Comparison of ENCODE assay signal across 9 cellular contexts in genomic region chr3:72255736-72256559, GRCh38.
DNase-seq lines count a peak whose midpoint lies in the region; ATAC-seq and TF ChIP-seq lines count a peak whose summit lies in the region.
"Had no signal": no experiment of that assay in that cellular context is flagged by ENCODE, and none has a peak within 500 bp of the region (broad histone marks: within the 10 kb centered on the region; RNA-seq: fewer than 3 reads in every experiment).

No MANE protein-coding gene starts in this region.

- H3K4me1 ChIP-seq in mucosa of descending colon (ENCODE audit: low read depth), result peaks cover 17% of the 10 kb centered on the region

- H3K36me3 Mint-ChIP-seq in natural killer cell, result no peaks in the 10 kb centered on the region
- H3K36me3 Mint-ChIP-seq in natural killer cell treated with Interleukin-12 subunit alpha and Interleukin-12 subunit beta and Interleukin-15 and Interleukin-18, amount 100 ng/mL, for 72 hours, result no peaks in the 10 kb centered on the region

- TF ChIP-seq CTCF in natural killer cell (IDR thresholded peaks at IDR 0.05) (no peak), mucosa of descending colon (IDR thresholded peaks at IDR 0.05) (no peak)

- H3K36me3 ChIP-seq in mucosa of descending colon (ENCODE audit: low read depth), result no peaks in the 10 kb centered on the region
- H3K36me3 ChIP-seq: neutrophil had no signal

- no peaks in the 10 kb centered on the region for H3K9me3 Mint-ChIP-seq in natural killer cell
- H3K9me3 Mint-ChIP-seq in natural killer cell treated with Interleukin-12 subunit alpha and Interleukin-12 subunit beta and Interleukin-15 and Interleukin-18, amount 100 ng/mL, for 72 hours, result no peaks in the 10 kb centered on the region

- H3K4me1 Mint-ChIP-seq in natural killer cell, result peaks cover 20 to 23% of the 10 kb centered on the region in 2 donors
- peaks cover 0 to 11% of the 10 kb centered on the region in 2 donors for H3K4me1 Mint-ChIP-seq in natural killer cell treated with Interleukin-12 subunit alpha and Interleukin-12 subunit beta and Interleukin-15 and Interleukin-18, amount 100 ng/mL, for 72 hours (ENCODE audit: low read depth in 2 of 2)

- no peak overlapping the region for H3K27ac Mint-ChIP-seq in natural killer cell
- no peak overlapping the region for H3K27ac Mint-ChIP-seq in natural killer cell treated with Interleukin-12 subunit alpha and Interleukin-12 subunit beta and Interleukin-15 and Interleukin-18, amount 100 ng/mL, for 72 hours

- H3K4me3 ChIP-seq in mucosa of descending colon, result no peak overlapping the region

- peak overlapping the region; percentile 28 for H3K4me3 Mint-ChIP-seq in natural killer cell
- no peak overlapping the region for H3K4me3 Mint-ChIP-seq in natural killer cell treated with Interleukin-12 subunit alpha and Interleukin-12 subunit beta and Interleukin-15 and Interleukin-18, amount 100 ng/mL, for 72 hours

- H3K27me3 Mint-ChIP-seq in natural killer cell (ENCODE audit: low read depth in 2 of 2), result peaks cover 4 to 6% of the 10 kb centered on the region in 2 donors
- H3K27me3 Mint-ChIP-seq in natural killer cell treated with Interleukin-12 subunit alpha and Interleukin-12 subunit beta and Interleukin-15 and Interleukin-18, amount 100 ng/mL, for 72 hours, result peaks cover 0 to 8% of the 10 kb centered on the region in 2 donors

- ATAC-seq in natural killer cell (peak; percentile 36 to 74 (median 42)), mucosa of descending colon (peak; percentile 96), GM21381 (IDR thresholded peaks at IDR 0.05; ENCODE audit: unreplicated experiment) (no peak), GM18511 (IDR thresholded peaks at IDR 0.05; ENCODE audit: unreplicated experiment) (no peak), HG03095 (IDR thresholded peaks at IDR 0.05; ENCODE audit: unreplicated experiment) (no peak)
- ATAC-seq in natural killer cell treated with Interleukin-12 subunit alpha and Interleukin-12 subunit beta and Interleukin-15 and Interleukin-18, amount 100 ng/mL, for 72 hours, result no peak

- no peak for DNase-seq in natural killer cell
- no peak for DNase-seq in natural killer cell treated with Interleukin-12 subunit alpha and Interleukin-12 subunit beta and Interleukin-15 and Interleukin-18, amount 100 ng/mL, for 72 hours (ENCODE audit: low spot score)
- DNase-seq in NCI-H510A treated with DMSO at 0.1 percent for 48 hours (lab: John Stamatoyannopoulos, UW), result peak; percentile 83
- peak in 41 of 61 donors; percentile 8 to 71 (median 36) for DNase-seq in caudate nucleus (lab: John Stamatoyannopoulos, UW)
- DNase-seq in mucosa of descending colon, result peak; percentile 86 to 88 (median 87)

- H3K9me3 ChIP-seq in mucosa of descending colon, result no peaks in the 10 kb centered on the region
- H3K9me3 ChIP-seq: neutrophil had no signal

- intact Hi-C loops in natural killer cell (cut with micrococcal nuclease) (no loop called here), mucosa of descending colon (cut with DNase I, micrococcal nuclease) (no loop called here)

- H3K27ac ChIP-seq in caudate nucleus (ENCODE audit: low read depth, low read length), result peak overlapping the region; percentile 86
- H3K27ac ChIP-seq: neutrophil had no signal

Comparison
In these comparisons a context has a peak if more than half of its experiments do, and no peak if none do; other contexts are left out.
1. ATAC-seq: peak in natural killer cell (3 of 3) and mucosa of descending colon (single experiment); none in natural killer cell treated with Interleukin-12 subunit alpha and Interleukin-12 subunit beta and Interleukin-15 and Interleukin-18, amount 100 ng/mL, for 72 hours (0 of 2), GM21381 (single experiment), GM18511 (single experiment) and HG03095 (single experiment).
2. DNase-seq: peak in NCI-H510A treated with DMSO at 0.1 percent for 48 hours (single experiment), caudate nucleus (41 of 61) and mucosa of descending colon (3 of 3); none in natural killer cell (single experiment) and natural killer cell treated with Interleukin-12 subunit alpha and Interleukin-12 subunit beta and Interleukin-15 and Interleukin-18, amount 100 ng/mL, for 72 hours (single experiment).